In genomic region chr22:41257696-41258095, GRCh38 we compare ENCODE assay signal across 18 cellular contexts. TPM values are rescaled to one million over a fixed set of nuclear protein-coding genes. Genes with fewer than 3 reads are reported as not detected.
"Had no signal": no experiment of that assay in that cellular context is flagged by ENCODE, and none has a peak within 500 bp of the region (broad histone marks: within the 10 kb centered on the region; RNA-seq: fewer than 3 reads in every experiment).

No MANE protein-coding gene starts in this region.

- DNase-seq: activated B cell treated with CpG ODN at 0.5 μM for 24 hours; activated CD4-positive, alpha-beta T cell treated with anti-CD3 and anti-CD28 coated beads for 48 hours; activated CD8-positive, alpha-beta memory T cell treated with anti-CD3 and anti-CD28 coated beads, Interleukin-2, amount 50 U/mL, for 48 hours; activated naive CD8-positive, alpha-beta T cell treated with anti-CD3 and anti-CD28 coated beads, Interleukin-2, amount 50 U/mL, for 24 hours; aorta; left colon; naive B cell; posterior cingulate gyrus; stimulated activated CD4-positive, alpha-beta T cell treated with anti-CD3 and anti-CD28 coated beads, Interleukin-2, amount 100 ng/mL, for 48 hours; substantia nigra; uterus had no signal

- H3K36me3 ChIP-seq: uterus had no signal

- H3K27ac ChIP-seq: neutrophil had no signal

- H3K27me3 ChIP-seq: gastroesophageal sphincter, neutrophil, tibial nerve, uterus had no signal

- H3K4me1 ChIP-seq: tibial nerve, uterus had no signal

- FAIRE-seq: bronchial epithelial cell had no signal

- H3K4me3 ChIP-seq: gastroesophageal sphincter, lung, tibial nerve, uterus had no signal

- ATAC-seq: gastroesophageal sphincter; left colon; stimulated activated memory B cell treated with anti-CD40 and anti-IgM and Interleukin-4, amounts not matched to agents 10 μg/mL and 1 μg/mL and 100 μg/mL, for 72 hours had no signal

- H3K27me3 Mint-ChIP-seq: activated B cell treated with CpG ODN at 0.5 μM for 24 hours; activated naive CD8-positive, alpha-beta T cell treated with anti-CD3 and anti-CD28 coated beads, Interleukin-2, amount 50 U/mL, for 24 hours; naive B cell; stimulated activated memory B cell treated with anti-CD40 and anti-IgM and Interleukin-4, amounts not matched to agents 10 μg/mL and 1 μg/mL and 100 μg/mL, for 72 hours had no signal

- H3K9me3 Mint-ChIP-seq: activated B cell treated with CpG ODN at 0.5 μM for 24 hours; activated naive CD8-positive, alpha-beta T cell treated with anti-CD3 and anti-CD28 coated beads, Interleukin-2, amount 50 U/mL, for 24 hours; activated T-helper 1 cell treated with anti-CD3 and anti-CD28 coated beads, Interleukin-12 subunit alpha, Interleukin-12 subunit beta, Interleukin-2, Interleukin-4 antibody, amounts not matched to agents 30 ng/mL and 10 ng/mL and 1 ng/mL, durations not matched to agents 14 hours and 24 hours and 36 hours; naive B cell; stimulated activated memory B cell treated with anti-CD40 and anti-IgM and Interleukin-4, amounts not matched to agents 10 μg/mL and 1 μg/mL and 100 μg/mL, for 72 hours had no signal

- H3K4me3 Mint-ChIP-seq: activated B cell treated with CpG ODN at 0.5 μM for 24 hours; activated naive CD8-positive, alpha-beta T cell treated with anti-CD3 and anti-CD28 coated beads, Interleukin-2, amount 50 U/mL, for 24 hours; activated T-helper 1 cell treated with anti-CD3 and anti-CD28 coated beads, Interleukin-12 subunit alpha, Interleukin-12 subunit beta, Interleukin-2, Interleukin-4 antibody, amounts not matched to agents 30 ng/mL and 10 ng/mL and 1 ng/mL, durations not matched to agents 14 hours and 24 hours and 36 hours; stimulated activated memory B cell treated with anti-CD40 and anti-IgM and Interleukin-4, amounts not matched to agents 10 μg/mL and 1 μg/mL and 100 μg/mL, for 72 hours had no signal

- H3K27ac Mint-ChIP-seq: activated B cell treated with CpG ODN at 0.5 μM for 24 hours; activated T-helper 1 cell treated with anti-CD3 and anti-CD28 coated beads, Interleukin-12 subunit alpha, Interleukin-12 subunit beta, Interleukin-2, Interleukin-4 antibody, amounts not matched to agents 30 ng/mL and 10 ng/mL and 1 ng/mL, durations not matched to agents 14 hours and 24 hours and 36 hours; stimulated activated memory B cell treated with anti-CD40 and anti-IgM and Interleukin-4, amounts not matched to agents 10 μg/mL and 1 μg/mL and 100 μg/mL, for 72 hours had no signal

- H3K9me3 ChIP-seq: gastroesophageal sphincter, neutrophil, tibial nerve, uterus had no signal

- H3K4me1 Mint-ChIP-seq: activated B cell treated with CpG ODN at 0.5 μM for 24 hours; activated naive CD8-positive, alpha-beta T cell treated with anti-CD3 and anti-CD28 coated beads, Interleukin-2, amount 50 U/mL, for 24 hours; stimulated activated memory B cell treated with anti-CD40 and anti-IgM and Interleukin-4, amounts not matched to agents 10 μg/mL and 1 μg/mL and 100 μg/mL, for 72 hours had no signal

RNA-seq across cellular contexts. Expression of gene CHADL, which starts 17.0 kb away (rescaled TPM):
- total RNA-seq: activated B cell treated with CpG ODN at 0.5 μM for 24 hours had no signal
